8 cellular contexts compared by ENCODE assay signal in genomic region chr2:74001781-74002514, GRCh38. TPM values are rescaled to one million over a fixed set of nuclear protein-coding genes. Genes with fewer than 3 reads are reported as not detected.
A peak's percentile ranks its signal among the peaks of the same experiment; 100 is the strongest.
DNase-seq lines count a peak whose midpoint lies in the region; ATAC-seq, FAIRE-seq and TF ChIP-seq lines count a peak whose summit lies in the region.

No MANE protein-coding gene starts in this region.

- intact Hi-C loops in CD4-positive, alpha-beta T cell (cut with DNase I, micrococcal nuclease): loop anchor here in 1 of 2 experiments (1.0 kb wide), 2 partner anchors 16 to 76 kb away; partner anchors contain the start of gene DGUOK

- no peaks in the 10 kb centered on the region for H3K27me3 Mint-ChIP-seq in CD4-positive, alpha-beta T cell
- H3K27me3 Mint-ChIP-seq in neural progenitor cell (ENCODE audit: insufficient read depth, low read depth): peaks cover 10% of the 10 kb centered on the region

- peaks cover 46% of the 10 kb centered on the region for H3K4me1 ChIP-seq in neural progenitor cell

- CTCF ChIA-PET in CD4-positive, alpha-beta T cell (lab: Charles Lee): interaction anchor here (0.9 to 2.0 kb wide), 9 partner anchors 15 to 178 kb away, joined by 3 to 8 read pairs (median 3); no protein-coding TSS in a partner anchor

- no peak for TF ChIP-seq CTCF in CD4-positive, alpha-beta T cell (IDR thresholded peaks at IDR 0.05)
- TF ChIP-seq CTCF in neural progenitor cell (IDR thresholded peaks at IDR 0.05): peak; percentile 13

- no peaks in the 10 kb centered on the region for H3K36me3 ChIP-seq in neural progenitor cell

- H3K9me3 Mint-ChIP-seq in CD4-positive, alpha-beta T cell: no peaks in the 10 kb centered on the region
- H3K9me3 Mint-ChIP-seq in neural progenitor cell: no peaks in the 10 kb centered on the region

- peak; percentile 24 for ATAC-seq in CD4-positive, alpha-beta T cell (ENCODE audit: poor library complexity)
- peak; percentile 42 for ATAC-seq in GM19438 (IDR thresholded peaks at IDR 0.05; ENCODE audit: low read depth, unreplicated experiment)
- ATAC-seq in HG03469 (IDR thresholded peaks at IDR 0.05; ENCODE audit: unreplicated experiment): peak; percentile 24

- peaks cover 21% of the 10 kb centered on the region for H3F3A ChIP-seq in neural progenitor cell (ENCODE audit: low read depth)

- peak overlapping the region; percentile 87 for H3K4me3 Mint-ChIP-seq in CD4-positive, alpha-beta T cell
- peak overlapping the region; percentile 85 for H3K4me3 Mint-ChIP-seq in neural progenitor cell

- peak overlapping the region; percentile 81 for H3K27ac Mint-ChIP-seq in CD4-positive, alpha-beta T cell
- H3K27ac Mint-ChIP-seq in neural progenitor cell: peak overlapping the region; percentile 72

- peaks cover 60% of the 10 kb centered on the region for H3K79me2 ChIP-seq in neural progenitor cell (ENCODE audit: low read depth)

- no peaks in the 10 kb centered on the region for H3K36me3 Mint-ChIP-seq in CD4-positive, alpha-beta T cell (ENCODE audit: low read depth)
- peaks cover 4% of the 10 kb centered on the region for H3K36me3 Mint-ChIP-seq in neural progenitor cell

- no peaks in the 10 kb centered on the region for H3K9me3 ChIP-seq in CD4-positive, alpha-beta T cell (ENCODE audit: control insufficient read depth, low read length)
- no peaks in the 10 kb centered on the region for H3K9me3 ChIP-seq in neural progenitor cell (ENCODE audit: low read depth)

- peak overlapping the region; percentile 76 for H3K4me2 ChIP-seq in neural progenitor cell

- peaks cover 80% of the 10 kb centered on the region for H3K4me1 Mint-ChIP-seq in CD4-positive, alpha-beta T cell (ENCODE audit: low read depth)
- H3K4me1 Mint-ChIP-seq in neural progenitor cell: peaks cover 87% of the 10 kb centered on the region

- H3K9ac ChIP-seq in neural progenitor cell: no peak overlapping the region

- H4K20me1 ChIP-seq in neural progenitor cell (ENCODE audit: low read depth): peaks cover 90% of the 10 kb centered on the region

- no peak for DNase-seq in CD4-positive, alpha-beta T cell
- DNase-seq in cerebellar cortex (ENCODE audit: low spot score): peak; percentile 47
- no peak for DNase-seq in neural progenitor cell (ENCODE audit: low spot score)
- no peak for DNase-seq in H54 (ENCODE audit: insufficient read length, low spot score)
- DNase-seq in NCI-H510A (lab: John Stamatoyannopoulos, UW): no peak
- DNase-seq in DMS153 (lab: John Stamatoyannopoulos, UW): no peak

- no peaks in the 10 kb centered on the region for H3K27me3 ChIP-seq in CD4-positive, alpha-beta T cell (ENCODE audit: control insufficient read depth, insufficient read depth, low read length)
- peaks cover 24% of the 10 kb centered on the region for H3K27me3 ChIP-seq in neural progenitor cell

- no peak overlapping the region for H2AFZ ChIP-seq in neural progenitor cell (replicated peaks)

- peak overlapping the region; percentile 54 for H3K4me3 ChIP-seq in neural progenitor cell

- H3K27ac ChIP-seq in CD4-positive, alpha-beta T cell (ENCODE audit: low read depth, low read length): peak overlapping the region; percentile 69
- H3K27ac ChIP-seq in neural progenitor cell: no peak overlapping the region

- no peak for FAIRE-seq in H54 (lab: Jason Lieb, UNC)

- no peak for TF ChIP-seq POLR2A in H54 (IDR thresholded peaks at IDR 0.05; ENCODE audit: low read depth, low read length)

- POLR2A ChIA-PET in CD4-positive, alpha-beta T cell (lab: Charles Lee): interaction anchor here (0.6 to 3.2 kb wide), 13 partner anchors 15 to 173 kb away, joined by 3 to 25 read pairs (median 4); partner anchors contain the start of genes BOLA3, DGUOK, STAMBP and TET3

RNA-seq across cellular contexts. Expression of gene TET3, which starts 17.2 kb away (rescaled TPM):
- 10 to 100 TPM; 22.2 to 24.1 TPM for total RNA-seq in CD4-positive, alpha-beta T cell
- total RNA-seq in neural progenitor cell (ENCODE audit: low replicate concordance): 6.2 and 9.1 TPM in 2 replicates
